In genomic region chr9:68920921-68921320, GRCh38 we compare ENCODE assay signal across 20 cellular contexts.
DNase-seq lines count a peak whose midpoint lies in the region; ATAC-seq, FAIRE-seq and TF ChIP-seq lines count a peak whose summit lies in the region.
"Had no signal": no experiment of that assay in that cellular context is flagged by ENCODE, and none has a peak within 500 bp of the region (broad histone marks: within the 10 kb centered on the region; RNA-seq: fewer than 3 reads in every experiment).

No MANE protein-coding gene starts in this region.

- peaks cover 26% of the 10 kb centered on the region for H3K36me3 Mint-ChIP-seq in activated CD4-positive, alpha-beta T cell treated with anti-CD3 and anti-CD28 coated beads, Interleukin-2, amount 10 ng/mL, durations not matched to agents 24 days and 14 days (ENCODE audit: low read depth)
- H3K36me3 Mint-ChIP-seq in activated CD4-positive, alpha-beta T cell treated with anti-CD3 and anti-CD28 coated beads, Interleukin-2, amount 10 ng/mL, durations not matched to agents 7 days and 5 days (ENCODE audit: low read depth): no peaks in the 10 kb centered on the region
- H3K36me3 Mint-ChIP-seq in activated T-helper 1 cell treated with anti-CD3 and anti-CD28 coated beads, Interleukin-12 subunit alpha, Interleukin-12 subunit beta, Interleukin-2, Interleukin-4 antibody, amounts not matched to agents 30 ng/mL and 10 ng/mL and 1 ng/mL, durations not matched to agents 14 hours and 24 hours and 36 hours (ENCODE audit: low read depth): peaks cover 22% of the 10 kb centered on the region
- H3K36me3 Mint-ChIP-seq in memory B cell: peaks cover 17% of the 10 kb centered on the region
- H3K36me3 Mint-ChIP-seq in natural killer cell: no peaks in the 10 kb centered on the region
- H3K36me3 Mint-ChIP-seq: CD4-positive, alpha-beta memory T cell had no signal

- CTCF ChIA-PET in activated CD4-positive, alpha-beta T cell treated with anti-CD3 and anti-CD28 coated beads, Interleukin-2, amount 10 ng/mL, durations not matched to agents 7 days and 5 days (lab: Charles Lee): interaction anchor here (0.6 kb wide), 2 partner anchors 314 to 1605 kb away, joined by 3 read pairs; no protein-coding TSS in a partner anchor

- intact Hi-C loops in activated CD4-positive, alpha-beta T cell treated with anti-CD3 and anti-CD28 coated beads, Interleukin-2, amount 10 ng/mL, durations not matched to agents 24 days and 14 days (cut with micrococcal nuclease): no loop called here
- intact Hi-C loops in activated T-helper 1 cell treated with anti-CD3 and anti-CD28 coated beads, Interleukin-12 subunit alpha, Interleukin-12 subunit beta, Interleukin-2, Interleukin-4 antibody, amounts not matched to agents 30 ng/mL and 10 ng/mL and 1 ng/mL, durations not matched to agents 14 hours and 24 hours and 36 hours (cut with micrococcal nuclease): no loop called here
- intact Hi-C loops in natural killer cell (cut with micrococcal nuclease): no loop called here

- no peak overlapping the region for H3K4me3 Mint-ChIP-seq in activated CD4-positive, alpha-beta T cell treated with anti-CD3 and anti-CD28 coated beads, Interleukin-2, amount 10 ng/mL, durations not matched to agents 24 days and 14 days
- H3K4me3 Mint-ChIP-seq in activated CD4-positive, alpha-beta T cell treated with anti-CD3 and anti-CD28 coated beads, Interleukin-2, amount 10 ng/mL, durations not matched to agents 7 days and 5 days: no peak overlapping the region
- H3K4me3 Mint-ChIP-seq in activated T-helper 1 cell treated with anti-CD3 and anti-CD28 coated beads, Interleukin-12 subunit alpha, Interleukin-12 subunit beta, Interleukin-2, Interleukin-4 antibody, amounts not matched to agents 30 ng/mL and 10 ng/mL and 1 ng/mL, durations not matched to agents 14 hours and 24 hours and 36 hours: no peak overlapping the region
- H3K4me3 Mint-ChIP-seq in memory B cell: no peak overlapping the region
- no peak overlapping the region for H3K4me3 Mint-ChIP-seq in natural killer cell
- H3K4me3 Mint-ChIP-seq: CD14-positive monocyte; CD4-positive, alpha-beta memory T cell; GM23338; H9 had no signal

- peaks cover 15% of the 10 kb centered on the region for H3K4me1 Mint-ChIP-seq in activated CD4-positive, alpha-beta T cell treated with anti-CD3 and anti-CD28 coated beads, Interleukin-2, amount 10 ng/mL, durations not matched to agents 24 days and 14 days
- peaks cover 12% of the 10 kb centered on the region for H3K4me1 Mint-ChIP-seq in activated CD4-positive, alpha-beta T cell treated with anti-CD3 and anti-CD28 coated beads, Interleukin-2, amount 10 ng/mL, durations not matched to agents 7 days and 5 days
- peaks cover 33% of the 10 kb centered on the region for H3K4me1 Mint-ChIP-seq in activated T-helper 1 cell treated with anti-CD3 and anti-CD28 coated beads, Interleukin-12 subunit alpha, Interleukin-12 subunit beta, Interleukin-2, Interleukin-4 antibody, amounts not matched to agents 30 ng/mL and 10 ng/mL and 1 ng/mL, durations not matched to agents 14 hours and 24 hours and 36 hours (ENCODE audit: low read depth)
- H3K4me1 Mint-ChIP-seq in memory B cell: peaks cover 20% of the 10 kb centered on the region
- no peaks in the 10 kb centered on the region for H3K4me1 Mint-ChIP-seq in natural killer cell

- peak; percentile 29 for FAIRE-seq in GM18507 (lab: Jason Lieb, UNC)
- FAIRE-seq: A204.1, GM12878 had no signal

- no peaks in the 10 kb centered on the region for H3K9me3 Mint-ChIP-seq in activated CD4-positive, alpha-beta T cell treated with anti-CD3 and anti-CD28 coated beads, Interleukin-2, amount 10 ng/mL, durations not matched to agents 24 days and 14 days
- H3K9me3 Mint-ChIP-seq in activated CD4-positive, alpha-beta T cell treated with anti-CD3 and anti-CD28 coated beads, Interleukin-2, amount 10 ng/mL, durations not matched to agents 7 days and 5 days: no peaks in the 10 kb centered on the region
- H3K9me3 Mint-ChIP-seq in activated T-helper 1 cell treated with anti-CD3 and anti-CD28 coated beads, Interleukin-12 subunit alpha, Interleukin-12 subunit beta, Interleukin-2, Interleukin-4 antibody, amounts not matched to agents 30 ng/mL and 10 ng/mL and 1 ng/mL, durations not matched to agents 14 hours and 24 hours and 36 hours: no peaks in the 10 kb centered on the region
- H3K9me3 Mint-ChIP-seq in memory B cell (no peaks in the 10 kb centered on the region), natural killer cell (no peaks in the 10 kb centered on the region)
- H3K9me3 Mint-ChIP-seq: CD4-positive, alpha-beta memory T cell; GM23338; H9 had no signal

- no peak for TF ChIP-seq CTCF in natural killer cell (IDR thresholded peaks at IDR 0.05)

- H3K27me3 Mint-ChIP-seq in activated CD4-positive, alpha-beta T cell treated with anti-CD3 and anti-CD28 coated beads, Interleukin-2, amount 10 ng/mL, durations not matched to agents 24 days and 14 days: no peaks in the 10 kb centered on the region
- no peaks in the 10 kb centered on the region for H3K27me3 Mint-ChIP-seq in activated CD4-positive, alpha-beta T cell treated with anti-CD3 and anti-CD28 coated beads, Interleukin-2, amount 10 ng/mL, durations not matched to agents 7 days and 5 days
- H3K27me3 Mint-ChIP-seq in activated T-helper 1 cell treated with anti-CD3 and anti-CD28 coated beads, Interleukin-12 subunit alpha, Interleukin-12 subunit beta, Interleukin-2, Interleukin-4 antibody, amounts not matched to agents 30 ng/mL and 10 ng/mL and 1 ng/mL, durations not matched to agents 14 hours and 24 hours and 36 hours (ENCODE audit: insufficient read depth): no peaks in the 10 kb centered on the region
- H3K27me3 Mint-ChIP-seq in memory B cell (no peaks in the 10 kb centered on the region), natural killer cell (ENCODE audit: low read depth in 2 of 2) (peaks cover 0 to 3% of the 10 kb centered on the region in 2 donors)

- ATAC-seq in memory B cell (ENCODE audit: low read depth): no peak
- no peak for ATAC-seq in natural killer cell
- ATAC-seq in stimulated activated naive CD8-positive, alpha-beta T cell treated with anti-CD3 and anti-CD28 coated beads, Interleukin-15, Interleukin-2, amounts not matched to agents 100 U/mL and 50 U/mL, for 24 hours: no peak
- ATAC-seq: GM12878, GM23338, HCT116 had no signal

- peak overlapping the region; percentile 17 for H3K27ac Mint-ChIP-seq in activated CD4-positive, alpha-beta T cell treated with anti-CD3 and anti-CD28 coated beads, Interleukin-2, amount 10 ng/mL, durations not matched to agents 24 days and 14 days
- H3K27ac Mint-ChIP-seq in activated CD4-positive, alpha-beta T cell treated with anti-CD3 and anti-CD28 coated beads, Interleukin-2, amount 10 ng/mL, durations not matched to agents 7 days and 5 days: no peak overlapping the region
- H3K27ac Mint-ChIP-seq in activated T-helper 1 cell treated with anti-CD3 and anti-CD28 coated beads, Interleukin-12 subunit alpha, Interleukin-12 subunit beta, Interleukin-2, Interleukin-4 antibody, amounts not matched to agents 30 ng/mL and 10 ng/mL and 1 ng/mL, durations not matched to agents 14 hours and 24 hours and 36 hours: peak overlapping the region; percentile 11
- peak overlapping the region; percentile 45 for H3K27ac Mint-ChIP-seq in memory B cell
- no peak overlapping the region for H3K27ac Mint-ChIP-seq in natural killer cell
- H3K27ac Mint-ChIP-seq: CD4-positive, alpha-beta memory T cell; GM23338; H9 had no signal

- DNase-seq in activated CD4-positive, alpha-beta T cell treated with anti-CD3 and anti-CD28 coated beads, Interleukin-2, amount 10 ng/mL, durations not matched to agents 24 days and 14 days: no peak
- no peak for DNase-seq in activated CD4-positive, alpha-beta T cell treated with anti-CD3 and anti-CD28 coated beads, Interleukin-2, amount 10 ng/mL, durations not matched to agents 7 days and 5 days
- DNase-seq in GM18507 (ENCODE audit: extremely low spot score, insufficient read length, low read depth) (no peak), memory B cell (ENCODE audit: low spot score in 2 of 2) (no peak), HK-2 (ENCODE audit: unreplicated experiment) (no peak), natural killer cell (no peak)
- DNase-seq in activated T-helper 1 cell treated with anti-CD3 and anti-CD28 coated beads, Interleukin-12 subunit alpha, Interleukin-12 subunit beta, Interleukin-2, Interleukin-4 antibody, amounts not matched to agents 30 ng/mL and 10 ng/mL and 1 ng/mL, durations not matched to agents 14 hours and 24 hours and 36 hours (ENCODE audit: low spot score): no peak
- no peak for DNase-seq in stimulated activated naive CD8-positive, alpha-beta T cell treated with anti-CD3 and anti-CD28 coated beads, Interleukin-15, Interleukin-2, amounts not matched to agents 100 U/mL and 50 U/mL, for 24 hours
- DNase-seq: BE2C; Caco-2; CD4-positive, alpha-beta memory T cell; DMS79; EL; GDM1; H9 had no signal

- POLR2A ChIA-PET in activated CD4-positive, alpha-beta T cell treated with anti-CD3 and anti-CD28 coated beads, Interleukin-2, amount 10 ng/mL, durations not matched to agents 7 days and 5 days (lab: Charles Lee): no interaction called here

Comparison
In these comparisons a context has a peak if more than half of its experiments do, and no peak if none do; other contexts are left out.
1. H3K27ac Mint-ChIP-seq: peak in activated CD4-positive, alpha-beta T cell treated with anti-CD3 and anti-CD28 coated beads, Interleukin-2, amount 10 ng/mL, durations not matched to agents 24 days and 14 days (single experiment), activated T-helper 1 cell treated with anti-CD3 and anti-CD28 coated beads, Interleukin-12 subunit alpha, Interleukin-12 subunit beta, Interleukin-2, Interleukin-4 antibody, amounts not matched to agents 30 ng/mL and 10 ng/mL and 1 ng/mL, durations not matched to agents 14 hours and 24 hours and 36 hours (single experiment) and memory B cell (single experiment); none in activated CD4-positive, alpha-beta T cell treated with anti-CD3 and anti-CD28 coated beads, Interleukin-2, amount 10 ng/mL, durations not matched to agents 7 days and 5 days (single experiment) and natural killer cell (0 of 2).